In the genomic region with DNA sequence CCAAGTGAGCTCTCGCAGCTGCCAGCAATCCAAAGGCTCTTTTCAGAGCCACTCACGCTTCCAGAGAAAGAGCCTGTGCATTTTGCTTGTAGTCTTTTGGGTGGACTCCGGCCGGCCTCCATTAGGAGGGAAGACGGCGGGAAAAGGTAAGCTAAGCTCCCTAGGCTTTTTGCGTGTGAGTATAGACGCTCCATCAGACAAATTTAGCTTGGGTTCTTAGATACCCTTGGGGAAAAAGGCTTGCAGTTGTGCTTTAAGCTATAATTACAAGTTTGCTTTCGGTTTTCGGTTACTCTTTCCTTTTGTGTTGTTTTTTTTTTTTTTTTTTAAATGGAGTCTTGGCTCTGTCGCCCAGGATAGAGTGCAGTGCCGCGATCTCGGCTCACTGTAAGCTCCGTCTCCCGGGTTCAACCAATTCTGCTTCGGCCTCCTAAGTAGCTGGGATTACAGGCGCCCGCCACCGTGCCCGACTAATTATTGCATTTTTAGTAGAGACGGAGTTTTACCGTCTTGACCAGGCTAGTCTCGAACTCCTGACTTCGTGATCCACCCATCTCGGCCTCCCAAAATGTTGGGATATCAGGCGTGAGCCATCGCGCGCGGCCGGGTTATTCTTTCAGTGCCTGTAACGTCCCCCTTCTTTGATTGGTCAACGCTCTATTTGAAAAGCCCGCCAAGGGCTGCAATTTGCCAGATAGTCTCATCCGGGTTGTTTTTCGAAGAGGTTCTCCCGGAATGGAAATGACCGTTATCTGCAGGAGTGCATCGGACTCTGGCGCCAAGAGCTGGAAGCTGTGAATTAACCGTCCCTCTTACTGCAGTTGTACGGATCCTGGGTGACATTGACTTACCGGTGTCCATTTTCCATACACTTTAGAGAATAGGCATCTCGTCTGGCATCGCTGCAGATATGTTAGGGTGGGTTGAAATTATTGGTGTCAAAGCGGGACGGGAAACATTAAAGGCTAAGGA, we compare ENCODE assay signal across 9 cellular contexts. TPM values are rescaled to one million over a fixed set of nuclear protein-coding genes. Genes with fewer than 3 reads are reported as not detected.
DNase-seq lines count a peak whose midpoint lies in the region; ATAC-seq and TF ChIP-seq lines count a peak whose summit lies in the region.
"Had no signal": no experiment of that assay in that cellular context is flagged by ENCODE, and none has a peak within 500 bp of the region (broad histone marks: within the 10 kb centered on the region; RNA-seq: fewer than 3 reads in every experiment).

No MANE protein-coding gene starts in this region.

- peaks cover 5% of the 10 kb centered on the region for H3K4me1 ChIP-seq in IMR-90 (ENCODE audit: control insufficient read depth, insufficient read depth, low read length)
- H3K4me1 ChIP-seq in OCI-LY1 (ENCODE audit: insufficient read depth, low read length, severe bottlenecking), result peaks cover 33% of the 10 kb centered on the region
- peaks cover 25 to 34% (median 30%) of the 10 kb centered on the region in 4 donors for H3K4me1 ChIP-seq in esophagus muscularis mucosa
- peaks cover 8% of the 10 kb centered on the region for H3K4me1 ChIP-seq in mucosa of stomach (ENCODE audit: control insufficient read depth, insufficient read depth, low read length)

- no peaks in the 10 kb centered on the region for H3K9me3 ChIP-seq in IMR-90 (ENCODE audit: control insufficient read depth, insufficient read depth, low read length)
- H3K9me3 ChIP-seq in OCI-LY1 (ENCODE audit: low read length), result no peaks in the 10 kb centered on the region
- H3K9me3 ChIP-seq in esophagus muscularis mucosa, result no peaks in the 10 kb centered on the region
- no peaks in the 10 kb centered on the region for H3K9me3 ChIP-seq in mucosa of stomach (ENCODE audit: control insufficient read depth, low read length)

- ATAC-seq in IMR-90 (ENCODE audit: low read depth) (peak; percentile 21), GM18861 (IDR thresholded peaks at IDR 0.05; ENCODE audit: unreplicated experiment) (no peak)
- ATAC-seq in activated T-cell treated with anti-CD3 and anti-CD28 coated beads, Interleukin-2, amount 50 U/mL, for 4 hours, result peak; percentile 13 to 19
- peak; percentile 24 for ATAC-seq in stimulated activated effector memory CD8-positive, alpha-beta T cell treated with anti-CD3 and anti-CD28 coated beads, Interleukin-12 subunit alpha, Interleukin-12 subunit beta, amount 100 ng/mL, for 72 hours

- CTCF ChIA-PET in IMR-90 (lab: Yijun Ruan, JAX), result interaction anchor here (0.7 to 2.4 kb wide), 15 partner anchors 22 to 728 kb away, joined by 3 to 19 read pairs (median 3); a partner anchor contains a TSS

- POLR2A ChIA-PET in IMR-90 (lab: Charles Lee; ENCODE audit: unreplicated experiment), result interaction anchor here (0.5 to 2.9 kb wide), 15 partner anchors 19 to 1860 kb away, joined by 3 to 19 read pairs (median 5); a partner anchor contains a TSS

- no peaks in the 10 kb centered on the region for H3K27me3 Mint-ChIP-seq in activated T-cell treated with anti-CD3 and anti-CD28 coated beads, Interleukin-2, amount 50 U/mL, for 4 hours (ENCODE audit: low read depth)

- peak overlapping the region; percentile 29 to 85 for H4K8ac ChIP-seq in IMR-90 (ENCODE audit: low read depth in 2 of 2, low read length in 2 of 2)

- H3K56ac ChIP-seq in IMR-90 (ENCODE audit: extremely low read depth, insufficient read depth, low read length), result peak overlapping the region; percentile 90

- no peak; the same call in none of the 2 replicates for TF ChIP-seq POLR2A in IMR-90 (IDR thresholded peaks at IDR 0.05; ENCODE audit: low read depth, low read length)
- no peak for TF ChIP-seq POLR2A in esophagus muscularis mucosa (IDR thresholded peaks at IDR 0.05; ENCODE audit: low read depth)

- intact Hi-C loops in IMR-90 (cut with micrococcal nuclease), result loop anchor here (1.0 to 10.0 kb wide), 5 partner anchors 57 to 1861 kb away; a partner anchor contains a TSS
- intact Hi-C loops in esophagus muscularis mucosa (cut with DNase I), result loop anchor here (2.0 to 10.0 kb wide), 4 partner anchors 57 to 389 kb away; a partner anchor contains a TSS

- no peaks in the 10 kb centered on the region for H3K27me3 ChIP-seq in IMR-90 (ENCODE audit: control insufficient read depth, insufficient read depth, low read length)
- H3K27me3 ChIP-seq in OCI-LY1 (ENCODE audit: insufficient read depth, low read length), result no peaks in the 10 kb centered on the region
- H3K27me3 ChIP-seq in esophagus muscularis mucosa, result peaks cover 0 to 47% (median 35%) of the 10 kb centered on the region in 4 donors
- no peaks in the 10 kb centered on the region for H3K27me3 ChIP-seq in mucosa of stomach (ENCODE audit: control insufficient read depth, insufficient read depth, low read length)

- peak overlapping the region; percentile 88 for H3K4ac ChIP-seq in IMR-90 (ENCODE audit: low read depth, low read length)

- peak overlapping the region; percentile 83 for H3K9ac ChIP-seq in IMR-90 (ENCODE audit: low read depth, low read length)
- peak overlapping the region; percentile 98 for H3K9ac ChIP-seq in OCI-LY1 (ENCODE audit: low read length)
- peak overlapping the region; percentile 59 for H3K9ac ChIP-seq in mucosa of stomach (ENCODE audit: low read length)

- H4K5ac ChIP-seq in IMR-90 (ENCODE audit: low read depth, low read length), result peak overlapping the region; percentile 34; the same call in 1 of the 2 replicates

- peaks cover 0 to 6% of the 10 kb centered on the region in 2 experiments; a peak in 1 of 4 replicates for H3K79me1 ChIP-seq in IMR-90 (ENCODE audit: low read depth in 1 of 2, low read length in 2 of 2)

- H2BK120ac ChIP-seq in IMR-90 (ENCODE audit: low read depth, low read length), result peak overlapping the region; percentile 31; the same call in 1 of the 2 replicates

- dilution Hi-C loops in IMR-90 (cut with HindIII; ENCODE audit: low sequenced_read_pairs, unreplicated experiment), result loop anchor here (25.0 kb wide), 1 partner anchor 757 kb away; a partner anchor contains a TSS

- 0 out of 2 replicates have a peak, but pooled peaks have one; percentile 3 for TF ChIP-seq CTCF in IMR-90 (conservative IDR thresholded peaks at IDR 0.05; ENCODE audit: low read depth, low read length)
- no peak for TF ChIP-seq CTCF in OCI-LY1 (IDR thresholded peaks at IDR 0.05; ENCODE audit: low read length)
- no peak for TF ChIP-seq CTCF in esophagus muscularis mucosa (IDR thresholded peaks at IDR 0.05)

- H3K27ac Mint-ChIP-seq in stimulated activated effector memory CD8-positive, alpha-beta T cell treated with anti-CD3 and anti-CD28 coated beads, Interleukin-12 subunit alpha, Interleukin-12 subunit beta, amount 100 ng/mL, for 72 hours, result no peak overlapping the region

- no peaks in the 10 kb centered on the region for H3K36me3 ChIP-seq in IMR-90 (ENCODE audit: control insufficient read depth, insufficient read depth, low read length)
- H3K36me3 ChIP-seq in OCI-LY1 (ENCODE audit: insufficient read depth, low read length), result no peaks in the 10 kb centered on the region; the same call in 1 of the 2 replicates
- H3K36me3 ChIP-seq in esophagus muscularis mucosa, result no peaks in the 10 kb centered on the region
- H3K36me3 ChIP-seq in mucosa of stomach (ENCODE audit: control insufficient read depth, insufficient read depth, low read length), result no peaks in the 10 kb centered on the region

- no peak overlapping the region for H3K4me3 Mint-ChIP-seq in activated T-cell treated with anti-CD3 and anti-CD28 coated beads, Interleukin-2, amount 50 U/mL, for 4 hours
- H3K4me3 Mint-ChIP-seq in stimulated activated effector memory CD8-positive, alpha-beta T cell treated with anti-CD3 and anti-CD28 coated beads, Interleukin-12 subunit alpha, Interleukin-12 subunit beta, amount 100 ng/mL, for 72 hours, result no peak overlapping the region

- peak overlapping the region; percentile 96 for H3K4me2 ChIP-seq in IMR-90 (ENCODE audit: low read depth, low read length)
- H3K4me2 ChIP-seq in OCI-LY1 (ENCODE audit: low read length), result peak overlapping the region; percentile 92

- peaks cover 23% of the 10 kb centered on the region; the same call in 1 of the 2 replicates for H3F3A ChIP-seq in OCI-LY1 (ENCODE audit: insufficient read depth, low read length)

- peak overlapping the region; percentile 90 for H3K23ac ChIP-seq in IMR-90 (ENCODE audit: low read depth, low read length)

- no peak overlapping the region; the same call in 1 of the 2 replicates for H2AK5ac ChIP-seq in IMR-90 (ENCODE audit: low read depth, low read length)

- TF ChIP-seq EP300 in esophagus muscularis mucosa (IDR thresholded peaks at IDR 0.05), result no peak

- H2BK15ac ChIP-seq in IMR-90 (ENCODE audit: low read depth, low read length), result 0 out of 3 replicates have a peak overlapping the region, but pooled peaks have one; percentile 33

- H3K4me3 ChIP-seq in IMR-90 (ENCODE audit: insufficient read depth, low read depth, low read length) (peak overlapping the region; percentile 67), OCI-LY1 (ENCODE audit: low read depth, low read length, poor library complexity, severe bottlenecking) (peak overlapping the region; percentile 82), esophagus muscularis mucosa (peak overlapping the region; percentile 59 to 78 (median 67)), mucosa of stomach (ENCODE audit: low read length) (peak overlapping the region; percentile 94)

- 0% methylated on average over 15 of the region's 48 CpGs; no CpG with 5 or more reads in 1 of the 2 experiments for WGBS in IMR-90 (ENCODE audit: extremely low coverage in 2 of 2, insufficient read length in 1 of 2), 2 experiments
- under 1% methylated on average over 48 of the region's 48 CpGs for WGBS in esophagus muscularis mucosa

- peak overlapping the region; percentile 83 for H2BK5ac ChIP-seq in IMR-90 (ENCODE audit: low read depth, low read length, poor library complexity, severe bottlenecking)

- peaks cover 30% of the 10 kb centered on the region for H3K4me1 Mint-ChIP-seq in activated T-cell treated with anti-CD3 and anti-CD28 coated beads, Interleukin-2, amount 50 U/mL, for 4 hours (ENCODE audit: low read depth)
- H3K4me1 Mint-ChIP-seq in stimulated activated effector memory CD8-positive, alpha-beta T cell treated with anti-CD3 and anti-CD28 coated beads, Interleukin-12 subunit alpha, Interleukin-12 subunit beta, amount 100 ng/mL, for 72 hours, result peaks cover 37% of the 10 kb centered on the region

- peak; percentile 92 for DNase-seq in COR-L47 (lab: John Stamatoyannopoulos, UW)
- DNase-seq in IMR-90, result peak; percentile 94
- peak; percentile 61 for DNase-seq in activated T-cell treated with anti-CD3 and anti-CD28 coated beads, Interleukin-2, amount 50 U/mL, for 4 hours
- peak; percentile 96 for DNase-seq in esophagus muscularis mucosa (ENCODE audit: extremely low spot score)
- DNase-seq in stimulated activated effector memory CD8-positive, alpha-beta T cell treated with anti-CD3 and anti-CD28 coated beads, Interleukin-12 subunit alpha, Interleukin-12 subunit beta, amount 100 ng/mL, for 72 hours (ENCODE audit: low spot score in 2 of 2), result peak; percentile 62 to 88

- H3K36me3 Mint-ChIP-seq in activated T-cell treated with anti-CD3 and anti-CD28 coated beads, Interleukin-2, amount 50 U/mL, for 4 hours (ENCODE audit: insufficient read depth), result peaks cover 2% of the 10 kb centered on the region
- no peaks in the 10 kb centered on the region for H3K36me3 Mint-ChIP-seq in stimulated activated effector memory CD8-positive, alpha-beta T cell treated with anti-CD3 and anti-CD28 coated beads, Interleukin-12 subunit alpha, Interleukin-12 subunit beta, amount 100 ng/mL, for 72 hours

- no peaks in the 10 kb centered on the region for H3K9me2 ChIP-seq in OCI-LY1 (ENCODE audit: low read depth, low read length)

- in situ Hi-C loops in IMR-90 (cut with MboI; ENCODE audit: low sequenced_read_pairs), result loop anchor here (5.0 to 10.0 kb wide), 3 partner anchors 87 to 747 kb away; partner anchors contain the start of gene ZNF184

- no peak overlapping the region for H2BK20ac ChIP-seq in IMR-90 (ENCODE audit: low read depth, low read length)

- BruUV-seq in IMR-90 (replicated peaks; lab: Mats Ljungman, UMichigan), result no TSS peak

- H3K18ac ChIP-seq in IMR-90 (ENCODE audit: low read depth, low read length), result peak overlapping the region; percentile 53; the same call in 1 of the 2 replicates

- peak overlapping the region; percentile 85 for H3K14ac ChIP-seq in IMR-90 (replicated peaks; ENCODE audit: low read depth, low read length)

- H3K27ac ChIP-seq in IMR-90 (ENCODE audit: insufficient read depth, low read length) (peak overlapping the region; percentile 49), OCI-LY1 (ENCODE audit: low read depth, low read length, poor library complexity, severe bottlenecking) (peak overlapping the region; percentile 99), esophagus muscularis mucosa (replicated peaks in 1 of 4) (peak overlapping the region; percentile 85 to 86 (median 85))

- peak overlapping the region; percentile 84 for H2AFZ ChIP-seq in IMR-90 (replicated peaks; ENCODE audit: low read length, poor library complexity)
- no peak overlapping the region for H2AFZ ChIP-seq in OCI-LY1 (ENCODE audit: low read length)

- peaks cover 3% of the 10 kb centered on the region for H3K9me3 Mint-ChIP-seq in activated T-cell treated with anti-CD3 and anti-CD28 coated beads, Interleukin-2, amount 50 U/mL, for 4 hours
- H3K9me3 Mint-ChIP-seq in stimulated activated effector memory CD8-positive, alpha-beta T cell treated with anti-CD3 and anti-CD28 coated beads, Interleukin-12 subunit alpha, Interleukin-12 subunit beta, amount 100 ng/mL, for 72 hours, result no peaks in the 10 kb centered on the region

- TF ChIP-seq RAD21 in IMR-90 (IDR thresholded peaks at IDR 0.05; ENCODE audit: low read length), result no peak

- peak overlapping the region; percentile 60 for H4K91ac ChIP-seq in IMR-90 (ENCODE audit: insufficient read depth, low read depth, low read length)

- peak overlapping the region; percentile 57 for H2AK9ac ChIP-seq in IMR-90 (replicated peaks; ENCODE audit: low read depth, low read length, poor library complexity)

- no peaks in the 10 kb centered on the region for H3K79me2 ChIP-seq in OCI-LY1 (ENCODE audit: insufficient read depth, low read length)

- H4K20me1 ChIP-seq in IMR-90 (ENCODE audit: insufficient read depth, low read length), result no peaks in the 10 kb centered on the region
- no peaks in the 10 kb centered on the region for H4K20me1 ChIP-seq in OCI-LY1 (ENCODE audit: insufficient read depth, low read length)

- 0 out of 2 replicates have a peak, but pooled peaks cover 3% of the 10 kb centered on the region for H3K9me1 ChIP-seq in IMR-90 (ENCODE audit: insufficient read depth, low read length)

RNA-seq across cellular contexts. Expression of gene OR2B2, which starts 18.1 kb away (rescaled TPM):
- not detected in 2 replicates for total RNA-seq in IMR-90 (2012; rRNA removed)
- not detected in 2 replicates for polyA plus RNA-seq in IMR-90 (2012; rRNA removed)
- not detected in 2 replicates for polyA plus RNA-seq in IMR-90 (2012; cell fraction: cytosol; rRNA removed)
- not detected in 2 replicates for polyA plus RNA-seq in IMR-90 (2012; cell fraction: nucleus; rRNA removed; ENCODE audit: low replicate concordance)
- not detected for total RNA-seq in activated T-cell treated with anti-CD3 and anti-CD28 coated beads, Interleukin-2, amount 50 U/mL, for 4 hours
- total RNA-seq in esophagus muscularis mucosa, result not detected
- total RNA-seq: activated CD8-positive, alpha-beta memory T cell treated with anti-CD3 and anti-CD28 coated beads for 36 hours had no signal

Comparison
In these comparisons a context has a peak if more than half of its experiments do, and no peak if none do; other contexts are left out.
1. H3K27ac ChIP-seq: peak in every context shown above with its lines; median percentile 99 in OCI-LY1; 85 in esophagus muscularis mucosa; 49 in IMR-90.